Comparison of ENCODE assay signal across 1 cellular context in the genomic region with DNA sequence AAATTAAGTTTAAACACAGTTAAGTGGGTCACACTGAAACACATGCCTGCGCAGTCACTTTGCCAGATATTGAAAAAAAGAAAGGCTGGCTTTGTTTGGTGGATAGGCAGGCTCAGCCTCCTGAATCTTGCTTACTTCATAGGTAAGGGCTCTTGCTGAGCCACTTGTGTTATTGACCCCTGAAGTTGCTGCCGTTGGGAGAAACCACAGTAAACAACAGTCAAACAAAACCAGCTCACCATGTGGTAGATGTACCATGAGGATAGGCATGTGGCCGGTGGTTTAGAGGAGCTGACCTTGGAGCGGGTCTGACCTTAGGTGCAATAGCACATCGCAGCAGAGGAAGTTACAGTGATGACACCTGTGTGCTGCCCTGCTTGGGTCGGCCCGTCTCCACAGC.
A peak's percentile ranks its signal among the peaks of the same experiment; 100 is the strongest.
TF ChIP-seq lines count a peak whose summit lies in the region.

No MANE protein-coding gene starts in this region.

TF ChIP-seq in HepG2, 621 proteins besides CTCF, POLR2A, EP300 and RAD21 (continued from another document and continues in another):
- TF ChIP-seq, protein P1, sequence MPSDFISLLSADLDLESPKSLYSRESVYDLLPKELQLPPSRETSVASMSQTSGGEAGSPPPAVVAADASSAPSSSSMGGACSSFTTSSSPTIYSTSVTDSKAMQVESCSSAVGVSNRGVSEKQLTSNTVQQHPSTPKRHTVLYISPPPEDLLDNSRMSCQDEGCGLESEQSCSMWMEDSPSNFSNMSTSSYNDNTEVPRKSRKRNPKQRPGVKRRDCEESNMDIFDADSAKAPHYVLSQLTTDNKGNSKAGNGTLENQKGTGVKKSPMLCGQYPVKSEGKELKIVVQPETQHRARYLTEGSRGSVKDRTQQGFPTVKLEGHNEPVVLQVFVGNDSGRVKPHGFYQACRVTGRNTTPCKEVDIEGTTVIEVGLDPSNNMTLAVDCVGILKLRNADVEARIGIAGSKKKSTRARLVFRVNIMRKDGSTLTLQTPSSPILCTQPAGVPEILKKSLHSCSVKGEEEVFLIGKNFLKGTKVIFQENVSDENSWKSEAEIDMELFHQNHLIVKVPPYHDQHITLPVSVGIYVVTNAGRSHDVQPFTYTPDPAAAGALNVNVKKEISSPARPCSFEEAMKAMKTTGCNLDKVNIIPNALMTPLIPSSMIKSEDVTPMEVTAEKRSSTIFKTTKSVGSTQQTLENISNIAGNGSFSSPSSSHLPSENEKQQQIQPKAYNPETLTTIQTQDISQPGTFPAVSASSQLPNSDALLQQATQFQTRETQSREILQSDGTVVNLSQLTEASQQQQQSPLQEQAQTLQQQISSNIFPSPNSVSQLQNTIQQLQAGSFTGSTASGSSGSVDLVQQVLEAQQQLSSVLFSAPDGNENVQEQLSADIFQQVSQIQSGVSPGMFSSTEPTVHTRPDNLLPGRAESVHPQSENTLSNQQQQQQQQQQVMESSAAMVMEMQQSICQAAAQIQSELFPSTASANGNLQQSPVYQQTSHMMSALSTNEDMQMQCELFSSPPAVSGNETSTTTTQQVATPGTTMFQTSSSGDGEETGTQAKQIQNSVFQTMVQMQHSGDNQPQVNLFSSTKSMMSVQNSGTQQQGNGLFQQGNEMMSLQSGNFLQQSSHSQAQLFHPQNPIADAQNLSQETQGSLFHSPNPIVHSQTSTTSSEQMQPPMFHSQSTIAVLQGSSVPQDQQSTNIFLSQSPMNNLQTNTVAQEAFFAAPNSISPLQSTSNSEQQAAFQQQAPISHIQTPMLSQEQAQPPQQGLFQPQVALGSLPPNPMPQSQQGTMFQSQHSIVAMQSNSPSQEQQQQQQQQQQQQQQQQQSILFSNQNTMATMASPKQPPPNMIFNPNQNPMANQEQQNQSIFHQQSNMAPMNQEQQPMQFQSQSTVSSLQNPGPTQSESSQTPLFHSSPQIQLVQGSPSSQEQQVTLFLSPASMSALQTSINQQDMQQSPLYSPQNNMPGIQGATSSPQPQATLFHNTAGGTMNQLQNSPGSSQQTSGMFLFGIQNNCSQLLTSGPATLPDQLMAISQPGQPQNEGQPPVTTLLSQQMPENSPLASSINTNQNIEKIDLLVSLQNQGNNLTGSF (CRISPR knock-in tag; IDR thresholded peaks at IDR 0.05) = no peak
- TF ChIP-seq, protein P2, sequence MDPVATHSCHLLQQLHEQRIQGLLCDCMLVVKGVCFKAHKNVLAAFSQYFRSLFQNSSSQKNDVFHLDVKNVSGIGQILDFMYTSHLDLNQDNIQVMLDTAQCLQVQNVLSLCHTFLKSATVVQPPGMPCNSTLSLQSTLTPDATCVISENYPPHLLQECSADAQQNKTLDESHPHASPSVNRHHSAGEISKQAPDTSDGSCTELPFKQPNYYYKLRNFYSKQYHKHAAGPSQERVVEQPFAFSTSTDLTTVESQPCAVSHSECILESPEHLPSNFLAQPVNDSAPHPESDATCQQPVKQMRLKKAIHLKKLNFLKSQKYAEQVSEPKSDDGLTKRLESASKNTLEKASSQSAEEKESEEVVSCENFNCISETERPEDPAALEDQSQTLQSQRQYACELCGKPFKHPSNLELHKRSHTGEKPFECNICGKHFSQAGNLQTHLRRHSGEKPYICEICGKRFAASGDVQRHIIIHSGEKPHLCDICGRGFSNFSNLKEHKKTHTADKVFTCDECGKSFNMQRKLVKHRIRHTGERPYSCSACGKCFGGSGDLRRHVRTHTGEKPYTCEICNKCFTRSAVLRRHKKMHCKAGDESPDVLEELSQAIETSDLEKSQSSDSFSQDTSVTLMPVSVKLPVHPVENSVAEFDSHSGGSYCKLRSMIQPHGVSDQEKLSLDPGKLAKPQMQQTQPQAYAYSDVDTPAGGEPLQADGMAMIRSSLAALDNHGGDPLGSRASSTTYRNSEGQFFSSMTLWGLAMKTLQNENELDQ (CRISPR knock-in tag; IDR thresholded peaks at IDR 0.05; ENCODE audit: borderline replicate concordance) = no peak
- no peak for TF ChIP-seq ZEB1 (IDR thresholded peaks at IDR 0.05; ENCODE audit: insufficient replicate concordance, low read depth)
- TF ChIP-seq, protein P3, sequence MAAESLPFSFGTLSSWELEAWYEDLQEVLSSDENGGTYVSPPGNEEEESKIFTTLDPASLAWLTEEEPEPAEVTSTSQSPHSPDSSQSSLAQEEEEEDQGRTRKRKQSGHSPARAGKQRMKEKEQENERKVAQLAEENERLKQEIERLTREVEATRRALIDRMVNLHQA (CRISPR knock-in tag; IDR thresholded peaks at IDR 0.05) = no peak
- TF ChIP-seq, protein P4, sequence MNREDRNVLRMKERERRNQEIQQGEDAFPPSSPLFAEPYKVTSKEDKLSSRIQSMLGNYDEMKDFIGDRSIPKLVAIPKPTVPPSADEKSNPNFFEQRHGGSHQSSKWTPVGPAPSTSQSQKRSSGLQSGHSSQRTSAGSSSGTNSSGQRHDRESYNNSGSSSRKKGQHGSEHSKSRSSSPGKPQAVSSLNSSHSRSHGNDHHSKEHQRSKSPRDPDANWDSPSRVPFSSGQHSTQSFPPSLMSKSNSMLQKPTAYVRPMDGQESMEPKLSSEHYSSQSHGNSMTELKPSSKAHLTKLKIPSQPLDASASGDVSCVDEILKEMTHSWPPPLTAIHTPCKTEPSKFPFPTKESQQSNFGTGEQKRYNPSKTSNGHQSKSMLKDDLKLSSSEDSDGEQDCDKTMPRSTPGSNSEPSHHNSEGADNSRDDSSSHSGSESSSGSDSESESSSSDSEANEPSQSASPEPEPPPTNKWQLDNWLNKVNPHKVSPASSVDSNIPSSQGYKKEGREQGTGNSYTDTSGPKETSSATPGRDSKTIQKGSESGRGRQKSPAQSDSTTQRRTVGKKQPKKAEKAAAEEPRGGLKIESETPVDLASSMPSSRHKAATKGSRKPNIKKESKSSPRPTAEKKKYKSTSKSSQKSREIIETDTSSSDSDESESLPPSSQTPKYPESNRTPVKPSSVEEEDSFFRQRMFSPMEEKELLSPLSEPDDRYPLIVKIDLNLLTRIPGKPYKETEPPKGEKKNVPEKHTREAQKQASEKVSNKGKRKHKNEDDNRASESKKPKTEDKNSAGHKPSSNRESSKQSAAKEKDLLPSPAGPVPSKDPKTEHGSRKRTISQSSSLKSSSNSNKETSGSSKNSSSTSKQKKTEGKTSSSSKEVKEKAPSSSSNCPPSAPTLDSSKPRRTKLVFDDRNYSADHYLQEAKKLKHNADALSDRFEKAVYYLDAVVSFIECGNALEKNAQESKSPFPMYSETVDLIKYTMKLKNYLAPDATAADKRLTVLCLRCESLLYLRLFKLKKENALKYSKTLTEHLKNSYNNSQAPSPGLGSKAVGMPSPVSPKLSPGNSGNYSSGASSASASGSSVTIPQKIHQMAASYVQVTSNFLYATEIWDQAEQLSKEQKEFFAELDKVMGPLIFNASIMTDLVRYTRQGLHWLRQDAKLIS (CRISPR knock-in tag; IDR thresholded peaks at IDR 0.05) = no peak
- TF ChIP-seq MED8 (CRISPR knock-in tag; IDR thresholded peaks at IDR 0.05; ENCODE audit: insufficient replicate concordance) = no peak
- TF ChIP-seq RXRB (CRISPR knock-in tag; IDR thresholded peaks at IDR 0.05; ENCODE audit: borderline replicate concordance) = peak; percentile 53; the same call in 1 of the 2 replicates
- peak; percentile 38; the same call in 1 of the 2 replicates for TF ChIP-seq FOXP1 (IDR thresholded peaks at IDR 0.05)
- TF ChIP-seq FOXP1 (CRISPR knock-in tag; IDR thresholded peaks at IDR 0.05) = peak; percentile 80
- no peak for TF ChIP-seq ATF7 (IDR thresholded peaks at IDR 0.05)
- no peak for TF ChIP-seq ATF7 (CRISPR knock-in tag; IDR thresholded peaks at IDR 0.05)
- peak; percentile 72 for TF ChIP-seq FOXA3 (CRISPR knock-in tag; IDR thresholded peaks at IDR 0.05)
- TF ChIP-seq DR1 (CRISPR knock-in tag; IDR thresholded peaks at IDR 0.05) = no peak
- peak; percentile 39; the same call in 1 of the 2 replicates for TF ChIP-seq FOSL2 (CRISPR knock-in tag; IDR thresholded peaks at IDR 0.05)
- TF ChIP-seq RCOR2 (CRISPR knock-in tag; IDR thresholded peaks at IDR 0.05) = 0 out of 2 replicates have a peak, but pooled peaks have one; percentile 26
- no peak for TF ChIP-seq POLR2AphosphoS2 (IDR thresholded peaks at IDR 0.05; ENCODE audit: low read depth, low read length)
- no peak for TF ChIP-seq TBX3 (IDR thresholded peaks at IDR 0.05; ENCODE audit: borderline replicate concordance)
- TF ChIP-seq THYN1 (CRISPR knock-in tag; IDR thresholded peaks at IDR 0.05; ENCODE audit: borderline replicate concordance, low read depth) = no peak
- peak; percentile 71; the same call in 1 of the 2 replicates for TF ChIP-seq GATAD2A (CRISPR knock-in tag; IDR thresholded peaks at IDR 0.05)
- no peak for TF ChIP-seq CCAR2 (optimal IDR thresholded peaks at IDR 0.05; ENCODE audit: low read depth, low read length)
- TF ChIP-seq, protein P5, sequence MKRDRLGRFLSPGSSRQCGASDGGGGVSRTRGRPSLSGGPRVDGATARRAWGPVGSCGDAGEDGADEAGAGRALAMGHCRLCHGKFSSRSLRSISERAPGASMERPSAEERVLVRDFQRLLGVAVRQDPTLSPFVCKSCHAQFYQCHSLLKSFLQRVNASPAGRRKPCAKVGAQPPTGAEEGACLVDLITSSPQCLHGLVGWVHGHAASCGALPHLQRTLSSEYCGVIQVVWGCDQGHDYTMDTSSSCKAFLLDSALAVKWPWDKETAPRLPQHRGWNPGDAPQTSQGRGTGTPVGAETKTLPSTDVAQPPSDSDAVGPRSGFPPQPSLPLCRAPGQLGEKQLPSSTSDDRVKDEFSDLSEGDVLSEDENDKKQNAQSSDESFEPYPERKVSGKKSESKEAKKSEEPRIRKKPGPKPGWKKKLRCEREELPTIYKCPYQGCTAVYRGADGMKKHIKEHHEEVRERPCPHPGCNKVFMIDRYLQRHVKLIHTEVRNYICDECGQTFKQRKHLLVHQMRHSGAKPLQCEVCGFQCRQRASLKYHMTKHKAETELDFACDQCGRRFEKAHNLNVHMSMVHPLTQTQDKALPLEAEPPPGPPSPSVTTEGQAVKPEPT (CRISPR knock-in tag; IDR thresholded peaks at IDR 0.05; ENCODE audit: low read depth) = no peak
- no peak for TF ChIP-seq NFE2L2 (IDR thresholded peaks at IDR 0.05; ENCODE audit: low read length)
- no peak for TF ChIP-seq ASH2L (IDR thresholded peaks at IDR 0.05; ENCODE audit: insufficient read length, low read depth, low read length)
- TF ChIP-seq U2AF2 (IDR thresholded peaks at IDR 0.05; ENCODE audit: low read depth, low read length) = no peak
- no peak for TF ChIP-seq SRSF1 (optimal IDR thresholded peaks at IDR 0.05; ENCODE audit: low read depth, low read length)
- TF ChIP-seq, protein P6, sequence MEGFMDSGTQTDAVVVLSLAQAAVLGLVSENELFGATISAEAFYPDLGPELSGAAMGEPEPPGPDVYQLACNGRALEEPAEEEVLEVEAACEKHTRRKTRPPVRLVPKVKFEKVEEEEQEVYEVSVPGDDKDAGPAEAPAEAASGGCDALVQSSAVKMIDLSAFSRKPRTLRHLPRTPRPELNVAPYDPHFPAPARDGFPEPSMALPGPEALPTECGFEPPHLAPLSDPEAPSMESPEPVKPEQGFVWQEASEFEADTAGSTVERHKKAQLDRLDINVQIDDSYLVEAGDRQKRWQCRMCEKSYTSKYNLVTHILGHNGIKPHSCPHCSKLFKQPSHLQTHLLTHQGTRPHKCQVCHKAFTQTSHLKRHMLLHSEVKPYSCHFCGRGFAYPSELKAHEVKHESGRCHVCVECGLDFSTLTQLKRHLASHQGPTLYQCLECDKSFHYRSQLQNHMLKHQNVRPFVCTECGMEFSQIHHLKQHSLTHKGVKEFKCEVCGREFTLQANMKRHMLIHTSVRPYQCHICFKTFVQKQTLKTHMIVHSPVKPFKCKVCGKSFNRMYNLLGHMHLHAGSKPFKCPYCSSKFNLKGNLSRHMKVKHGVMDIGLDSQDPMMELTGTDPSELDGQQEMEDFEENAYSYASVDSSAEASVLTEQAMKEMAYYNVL (CRISPR knock-in tag; IDR thresholded peaks at IDR 0.05; ENCODE audit: borderline replicate concordance) = no peak
- TF ChIP-seq ZNF629 (CRISPR knock-in tag; conservative IDR thresholded peaks at IDR 0.05) = no peak
- TF ChIP-seq TRIM24 (CRISPR knock-in tag; IDR thresholded peaks at IDR 0.05) = no peak
- TF ChIP-seq, protein P7, sequence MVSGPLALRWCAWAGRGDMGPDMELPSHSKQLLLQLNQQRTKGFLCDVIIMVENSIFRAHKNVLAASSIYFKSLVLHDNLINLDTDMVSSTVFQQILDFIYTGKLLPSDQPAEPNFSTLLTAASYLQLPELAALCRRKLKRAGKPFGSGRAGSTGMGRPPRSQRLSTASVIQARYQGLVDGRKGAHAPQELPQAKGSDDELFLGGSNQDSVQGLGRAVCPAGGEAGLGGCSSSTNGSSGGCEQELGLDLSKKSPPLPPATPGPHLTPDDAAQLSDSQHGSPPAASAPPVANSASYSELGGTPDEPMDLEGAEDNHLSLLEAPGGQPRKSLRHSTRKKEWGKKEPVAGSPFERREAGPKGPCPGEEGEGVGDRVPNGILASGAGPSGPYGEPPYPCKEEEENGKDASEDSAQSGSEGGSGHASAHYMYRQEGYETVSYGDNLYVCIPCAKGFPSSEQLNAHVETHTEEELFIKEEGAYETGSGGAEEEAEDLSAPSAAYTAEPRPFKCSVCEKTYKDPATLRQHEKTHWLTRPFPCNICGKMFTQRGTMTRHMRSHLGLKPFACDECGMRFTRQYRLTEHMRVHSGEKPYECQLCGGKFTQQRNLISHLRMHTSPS (CRISPR knock-in tag; IDR thresholded peaks at IDR 0.05; ENCODE audit: low read depth) = no peak
- no peak for TF ChIP-seq POLR2AphosphoS5 (IDR thresholded peaks at IDR 0.05; ENCODE audit: low read depth, low read length)
- TF ChIP-seq, protein P8, sequence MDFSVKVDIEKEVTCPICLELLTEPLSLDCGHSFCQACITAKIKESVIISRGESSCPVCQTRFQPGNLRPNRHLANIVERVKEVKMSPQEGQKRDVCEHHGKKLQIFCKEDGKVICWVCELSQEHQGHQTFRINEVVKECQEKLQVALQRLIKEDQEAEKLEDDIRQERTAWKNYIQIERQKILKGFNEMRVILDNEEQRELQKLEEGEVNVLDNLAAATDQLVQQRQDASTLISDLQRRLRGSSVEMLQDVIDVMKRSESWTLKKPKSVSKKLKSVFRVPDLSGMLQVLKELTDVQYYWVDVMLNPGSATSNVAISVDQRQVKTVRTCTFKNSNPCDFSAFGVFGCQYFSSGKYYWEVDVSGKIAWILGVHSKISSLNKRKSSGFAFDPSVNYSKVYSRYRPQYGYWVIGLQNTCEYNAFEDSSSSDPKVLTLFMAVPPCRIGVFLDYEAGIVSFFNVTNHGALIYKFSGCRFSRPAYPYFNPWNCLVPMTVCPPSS (IDR thresholded peaks at IDR 0.05) = no peak
- TF ChIP-seq, protein P9, sequence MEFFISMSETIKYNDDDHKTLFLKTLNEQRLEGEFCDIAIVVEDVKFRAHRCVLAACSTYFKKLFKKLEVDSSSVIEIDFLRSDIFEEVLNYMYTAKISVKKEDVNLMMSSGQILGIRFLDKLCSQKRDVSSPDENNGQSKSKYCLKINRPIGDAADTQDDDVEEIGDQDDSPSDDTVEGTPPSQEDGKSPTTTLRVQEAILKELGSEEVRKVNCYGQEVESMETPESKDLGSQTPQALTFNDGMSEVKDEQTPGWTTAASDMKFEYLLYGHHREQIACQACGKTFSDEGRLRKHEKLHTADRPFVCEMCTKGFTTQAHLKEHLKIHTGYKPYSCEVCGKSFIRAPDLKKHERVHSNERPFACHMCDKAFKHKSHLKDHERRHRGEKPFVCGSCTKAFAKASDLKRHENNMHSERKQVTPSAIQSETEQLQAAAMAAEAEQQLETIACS (CRISPR knock-in tag; IDR thresholded peaks at IDR 0.05) = no peak
- no peak for TF ChIP-seq ZSCAN30 (CRISPR knock-in tag; IDR thresholded peaks at IDR 0.05)
- no peak for TF ChIP-seq KAT2B (IDR thresholded peaks at IDR 0.05; ENCODE audit: borderline replicate concordance, low read depth, low read length)
- TF ChIP-seq ZNF569 (CRISPR knock-in tag; IDR thresholded peaks at IDR 0.05; ENCODE audit: borderline replicate concordance) = no peak
- TF ChIP-seq SOX6 (IDR thresholded peaks at IDR 0.05) = no peak
- peak; percentile 50 for TF ChIP-seq SOX6 (CRISPR knock-in tag; IDR thresholded peaks at IDR 0.05)
- TF ChIP-seq ZNF562 (CRISPR knock-in tag; IDR thresholded peaks at IDR 0.05; ENCODE audit: borderline replicate concordance) = no peak
